In genomic region chr17:50287290-50287689, GRCh38 we compare ENCODE assay signal across 9 cellular contexts. TPM values are rescaled to one million over a fixed set of nuclear protein-coding genes. Genes with fewer than 3 reads are reported as not detected.
DNase-seq lines count a peak whose midpoint lies in the region; ATAC-seq and TF ChIP-seq lines count a peak whose summit lies in the region.
"Not testable (repeated sequence)": the region's sequence is repeated elsewhere in the genome, so short reads cannot be mapped to it uniquely, and the experiment has no call there.
"Had no signal": no experiment of that assay in that cellular context is flagged by ENCODE, and none has a peak within 500 bp of the region (broad histone marks: within the 10 kb centered on the region; RNA-seq: fewer than 3 reads in every experiment).

No MANE protein-coding gene starts in this region.

- not testable (repeated sequence) for H3K27ac ChIP-seq in MM.1S (ENCODE audit: low read length); PC-9; lower lobe of right lung
- peak overlapping the region; percentile 82 for H3K27ac ChIP-seq in vagina

- H3K9me2 ChIP-seq in MM.1S (replicated peaks; ENCODE audit: insufficient read depth, low read length); PC-9 (ENCODE audit: insufficient read depth): not testable (repeated sequence)

- intact Hi-C loops in PC-9 (cut with micrococcal nuclease; ENCODE audit: unreplicated experiment); lower lobe of right lung (cut with DNase I); vagina (cut with DNase I): not testable (repeated sequence)

- TF ChIP-seq CTCF in MM.1S (IDR thresholded peaks at IDR 0.05; ENCODE audit: low read length); PC-9 (conservative IDR thresholded peaks at IDR 0.05); epithelial cell of esophagus (IDR thresholded peaks at IDR 0.05; ENCODE audit: insufficient read depth, low read depth, low read length, missing control alignments); lower lobe of right lung (IDR thresholded peaks at IDR 0.05); vagina (IDR thresholded peaks at IDR 0.05): not testable (repeated sequence)

- H3K4me3 ChIP-seq in MM.1S (ENCODE audit: low read length); PC-9; adipocyte (ENCODE audit: low read length); epithelial cell of esophagus (ENCODE audit: low read length); lower lobe of right lung; vagina: not testable (repeated sequence)

- not testable (repeated sequence) for H3K79me2 ChIP-seq in MM.1S (ENCODE audit: low read length)
- 0 out of 2 replicates have a peak, but pooled peaks cover 14% of the 10 kb centered on the region for H3K79me2 ChIP-seq in PC-9 (ENCODE audit: low read depth)

- H3F3A ChIP-seq in MM.1S (ENCODE audit: insufficient read depth, low read length): not testable (repeated sequence)
- H3F3A ChIP-seq in PC-9 (ENCODE audit: insufficient read depth, low read depth): peaks cover 28% of the 10 kb centered on the region

- CTCF ChIA-PET in PC-9 (lab: Charles Lee): interaction anchor here (0.6 kb wide), 3 partner anchors 20 to 116 kb away, joined by 3 to 9 read pairs (median 8); no protein-coding TSS in a partner anchor

- H3K36me3 ChIP-seq in MM.1S (replicated peaks; ENCODE audit: insufficient read depth, low read length); PC-9 (ENCODE audit: low read depth); adipocyte (ENCODE audit: control insufficient read depth, insufficient read depth, low read length, severe bottlenecking); lower lobe of right lung; vagina: not testable (repeated sequence)

- not testable (repeated sequence) for H3K9ac ChIP-seq in MM.1S (ENCODE audit: low read length)
- H3K9ac ChIP-seq in adipocyte (ENCODE audit: low read length): peak overlapping the region; percentile 86

- not testable (repeated sequence) for H4K20me1 ChIP-seq in MM.1S (ENCODE audit: insufficient read depth, low read length); PC-9 (ENCODE audit: insufficient read depth)

- ATAC-seq in lower lobe of right lung: peak in 1 of 2 donors; percentile 8

- not testable (repeated sequence) for H3K27me3 ChIP-seq in MM.1S (replicated peaks; ENCODE audit: insufficient read depth, low read length); PC-9 (ENCODE audit: insufficient read depth, low read depth); adipocyte (replicated peaks; ENCODE audit: control insufficient read depth, insufficient read depth, low read length); lower lobe of right lung (ENCODE audit: low read depth); vagina

- H3K9me3 ChIP-seq in MM.1S (replicated peaks; ENCODE audit: insufficient read depth, low read length); PC-9 (ENCODE audit: insufficient read depth, low read depth); adipocyte (ENCODE audit: control insufficient read depth, low read length); lower lobe of right lung; vagina: not testable (repeated sequence)

- H2AFZ ChIP-seq in MM.1S (ENCODE audit: low read length); PC-9: not testable (repeated sequence)

- TF ChIP-seq POLR2A in vagina (IDR thresholded peaks at IDR 0.05): not testable (repeated sequence)

- not testable (repeated sequence) for H3K4me2 ChIP-seq in MM.1S (ENCODE audit: low read depth, low read length)
- peak overlapping the region; percentile 79 for H3K4me2 ChIP-seq in PC-9

- not testable (repeated sequence) for BruUV-seq in PC-9 (replicated peaks; lab: Mats Ljungman, UMichigan)

- POLR2A ChIA-PET in PC-9 (lab: Charles Lee; ENCODE audit: unreplicated experiment): interaction anchor here (0.7 kb wide), 1 partner anchor 142 kb away, joined by 3 read pairs; no protein-coding TSS in a partner anchor

- DNase-seq in AML-193 (lab: John Stamatoyannopoulos, UW): peak; percentile 17 to 33
- DNase-seq in MM.1S: peak; percentile 11
- peak in 1 of 2 experiments; percentile 53 for DNase-seq in PC-9
- not testable (repeated sequence) for DNase-seq in adipocyte (ENCODE audit: low read depth); vagina (ENCODE audit: extremely low spot score in 2 of 2)
- peak; percentile 53 for DNase-seq in epithelial cell of esophagus (ENCODE audit: low read depth)
- DNase-seq in lower lobe of right lung: peak; percentile 59

- not testable (repeated sequence) for H3K4me1 ChIP-seq in MM.1S (ENCODE audit: low read length)
- H3K4me1 ChIP-seq in PC-9 (replicated peaks; ENCODE audit: insufficient read depth) (peaks cover 44% of the 10 kb centered on the region), adipocyte (ENCODE audit: control insufficient read depth, insufficient read depth, low read length) (peaks cover 52% of the 10 kb centered on the region), lower lobe of right lung (peaks cover 24% of the 10 kb centered on the region), vagina (peaks cover 37% of the 10 kb centered on the region)

RNA-seq across cellular contexts. Expression of gene TMEM92, which starts 13.0 kb away (rescaled TPM):
- total RNA-seq in PC-9 (2021) (12.9 and 16.6 TPM in 2 replicates), lower lobe of right lung (9.2 TPM), vagina (0.74 TPM)
- total RNA-seq: CD4-positive, CD25-positive, alpha-beta regulatory T cell; CD8-positive, alpha-beta memory T cell had no signal

RNA-seq across cellular contexts. Expression of gene XYLT2, which starts 58.6 kb away (rescaled TPM):
- total RNA-seq in PC-9 (2021) (34.0 and 37.5 TPM in 2 replicates), lower lobe of right lung (19.3 TPM), vagina (30.4 TPM)
